Comparison of ENCODE assay signal across 8 cellular contexts in genomic region chr1:164559342-164560070, GRCh38. TPM values are rescaled to one million over a fixed set of nuclear protein-coding genes. Genes with fewer than 3 reads are reported as not detected.
DNase-seq lines count a peak whose midpoint lies in the region; ATAC-seq and TF ChIP-seq lines count a peak whose summit lies in the region.

No MANE protein-coding gene starts in this region.

- H3K27me3 ChIP-seq in A673 (replicated peaks; ENCODE audit: insufficient read depth, low read depth, low read length, poor library complexity) (no peaks in the 10 kb centered on the region), SJCRH30 (no peaks in the 10 kb centered on the region), esophagus (ENCODE audit: control insufficient read depth in 1 of 2, insufficient read depth in 2 of 2, low read length in 2 of 2) (no peaks in the 10 kb centered on the region), mucosa of stomach (ENCODE audit: control insufficient read depth, insufficient read depth, low read length) (no peaks in the 10 kb centered on the region), vagina (no peaks in the 10 kb centered on the region)

- H3K9ac ChIP-seq in mucosa of stomach (ENCODE audit: low read length): peak overlapping the region; percentile 74

- H3K36me3 ChIP-seq in A673 (ENCODE audit: insufficient read depth, low read length, poor library complexity, severe bottlenecking) (no peaks in the 10 kb centered on the region), SJCRH30 (no peaks in the 10 kb centered on the region), esophagus (ENCODE audit: control insufficient read depth in 2 of 2, insufficient read depth in 2 of 2, low read length in 1 of 2) (no peaks in the 10 kb centered on the region), mucosa of stomach (ENCODE audit: control insufficient read depth, insufficient read depth, low read length) (no peaks in the 10 kb centered on the region), vagina (no peaks in the 10 kb centered on the region)

- 1 to 2% methylated on average over 20 of the region's 20 CpGs for WGBS in esophagus, 2 donors

- intact Hi-C loops in A673 (cut with micrococcal nuclease; ENCODE audit: unreplicated experiment): loop anchor here (5.0 kb wide), 1 partner anchor 228 kb away; no protein-coding TSS in a partner anchor
- intact Hi-C loops in vagina (cut with DNase I): loop anchor here (5.0 to 10.0 kb wide), 3 partner anchors 55 to 513 kb away; no protein-coding TSS in a partner anchor

- POLR2A ChIA-PET in A673 (lab: Charles Lee; ENCODE audit: low non-redundant PET): interaction anchor here (0.6 to 0.8 kb wide), 2 partner anchors 24 to 132 kb away, joined by 3 to 4 read pairs; no protein-coding TSS in a partner anchor

- no peak for TF ChIP-seq POLR2A in vagina (IDR thresholded peaks at IDR 0.05)

- TF ChIP-seq CTCF in A673 (conservative IDR thresholded peaks at IDR 0.05; ENCODE audit: low read depth, low read length): no peak
- TF ChIP-seq CTCF in vagina (IDR thresholded peaks at IDR 0.05): no peak

- peak overlapping the region; percentile 72 for H3K27ac ChIP-seq in A673 (ENCODE audit: low read depth, low read length, poor library complexity, severe bottlenecking)
- peak overlapping the region; percentile 65; the same call in 1 of the 2 replicates for H3K27ac ChIP-seq in SJCRH30
- H3K27ac ChIP-seq in esophagus (ENCODE audit: low read depth in 2 of 2, low read length in 1 of 2): peak overlapping the region; percentile 81 to 85
- H3K27ac ChIP-seq in vagina: peak overlapping the region; percentile 95

- CTCF ChIA-PET in A673 (lab: Charles Lee): interaction anchor here (0.6 kb wide), 2 partner anchors 92 to 740 kb away, joined by 3 read pairs; no protein-coding TSS in a partner anchor

- ATAC-seq in GM18511 (IDR thresholded peaks at IDR 0.05; ENCODE audit: unreplicated experiment) (peak; percentile 2), GM21526 (IDR thresholded peaks at IDR 0.05; ENCODE audit: low FRiP score, unreplicated experiment) (no peak), GM18870 (IDR thresholded peaks at IDR 0.05; ENCODE audit: unreplicated experiment) (no peak)

- DNase-seq in A673 (ENCODE audit: low spot score) (peak; percentile 55), SJCRH30 (peak; percentile 64 to 67), vagina (ENCODE audit: extremely low spot score in 2 of 2) (no peak)

- no TSS peak for BruUV-seq in A673 (replicated peaks; lab: Mats Ljungman, UMichigan)

- no peaks in the 10 kb centered on the region for H3K9me3 ChIP-seq in A673 (ENCODE audit: low read depth, low read length, poor library complexity, severe bottlenecking)
- H3K9me3 ChIP-seq in SJCRH30 (replicated peaks): no peaks in the 10 kb centered on the region
- no peaks in the 10 kb centered on the region for H3K9me3 ChIP-seq in esophagus (ENCODE audit: control insufficient read depth in 2 of 2, insufficient read depth in 1 of 2, low read depth in 1 of 2, low read length in 1 of 2)
- no peaks in the 10 kb centered on the region for H3K9me3 ChIP-seq in mucosa of stomach (ENCODE audit: control insufficient read depth, low read length)
- H3K9me3 ChIP-seq in vagina: no peaks in the 10 kb centered on the region

- H3K4me3 ChIP-seq in A673 (ENCODE audit: low read depth, low read length, poor library complexity, severe bottlenecking): peak overlapping the region; percentile 82
- H3K4me3 ChIP-seq in SJCRH30: peak overlapping the region; percentile 74
- peak overlapping the region; percentile 52 to 99 for H3K4me3 ChIP-seq in esophagus (ENCODE audit: low read depth in 1 of 2, low read length in 2 of 2)
- H3K4me3 ChIP-seq in mucosa of stomach (ENCODE audit: low read length): peak overlapping the region; percentile 51
- H3K4me3 ChIP-seq in vagina: peak overlapping the region; percentile 82 to 91

- H3K4me1 ChIP-seq in A673 (ENCODE audit: insufficient read depth, low read length, poor library complexity, severe bottlenecking): peaks cover 38% of the 10 kb centered on the region
- peaks cover 15% of the 10 kb centered on the region for H3K4me1 ChIP-seq in SJCRH30
- no peaks in the 10 kb centered on the region for H3K4me1 ChIP-seq in esophagus (ENCODE audit: control insufficient read depth in 2 of 2, insufficient read depth in 2 of 2, low read length in 1 of 2)
- H3K4me1 ChIP-seq in mucosa of stomach (ENCODE audit: control insufficient read depth, insufficient read depth, low read length): no peaks in the 10 kb centered on the region
- H3K4me1 ChIP-seq in vagina: peaks cover 25% of the 10 kb centered on the region

RNA-seq across cellular contexts. Expression of gene PBX1, which starts 0.5 kb away (rescaled TPM):
- total RNA-seq in A673 (2021) (51.5 and 63.0 TPM in 2 replicates), vagina (69.0 TPM)
- 39.0 and 39.1 TPM in 2 replicates for total RNA-seq in SJCRH30 (2014; rRNA removed; shearing (Covaris generic))
- 10 to 100 TPM in 1 of 2 donors, 1 to 10 TPM in 1; 8.1 to 10.5 TPM for polyA plus RNA-seq in esophagus

Comparison
In these comparisons a context has a peak if more than half of its experiments do, and no peak if none do; other contexts are left out.
1. DNase-seq: peak in A673 (single experiment) and SJCRH30 (2 of 2); none in vagina (0 of 2).
2. Peak in every context shown above with its lines, with median percentiles within 50 percentile points of each other: H3K27ac ChIP-seq and H3K4me3 ChIP-seq.